ENCODE assay signal across 24 cellular contexts in the genomic region with DNA sequence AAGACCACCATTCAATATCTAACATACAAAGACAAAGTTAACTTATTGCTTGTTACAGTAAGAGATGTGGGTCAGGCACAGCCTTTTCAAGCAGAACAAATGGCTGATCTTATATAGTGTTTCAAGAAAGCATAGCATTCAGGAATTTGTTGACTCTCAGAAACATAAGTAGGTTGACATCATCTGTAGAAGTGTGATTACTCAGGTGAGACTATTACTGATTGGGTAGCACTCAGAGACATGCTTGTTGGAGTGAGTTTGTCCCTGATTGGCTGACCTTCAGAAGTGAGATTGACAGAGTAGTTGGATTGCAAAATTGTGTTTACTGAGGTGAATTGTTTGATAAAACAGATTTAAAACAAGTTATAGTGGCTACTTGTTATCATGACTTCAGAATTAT.
"Had no signal": no experiment of that assay in that cellular context is flagged by ENCODE, and none has a peak within 500 bp of the region (broad histone marks: within the 10 kb centered on the region; RNA-seq: fewer than 3 reads in every experiment).

No MANE protein-coding gene starts in this region.

- DNase-seq: activated CD4-positive, alpha-beta T cell treated with anti-CD3 and anti-CD28 coated beads, Interleukin-2, amount 10 ng/mL, durations not matched to agents 24 days and 14 days; activated CD4-positive, alpha-beta T cell treated with anti-CD3 and anti-CD28 coated beads, Interleukin-2, amount 50 U/mL, for 4 hours; activated CD8-positive, alpha-beta T cell treated with anti-CD3 and anti-CD28 coated beads for 36 hours; activated gamma-delta T cell; activated naive CD4-positive, alpha-beta T cell treated with Interleukin-2 at 50 U/mL for 16 hours; activated naive CD8-positive, alpha-beta T cell treated with anti-CD3 and anti-CD28 coated beads, Interleukin-2, amount 10 ng/mL, durations not matched to agents 7 days and 5 days; activated T-cell treated with anti-CD3 and anti-CD28 coated beads, Interleukin-2, amount 50 U/mL, for 24 hours; amygdala; NCI-H1092 treated with DMSO at 0.1 percent for 48 hours; NCI-H1417; NCI-H146; NCI-H187; NCI-H2029 treated with DMSO at 0.1 percent for 48 hours; NCI-H2107; NCI-H226; NCI-H446 treated with DMSO at 0.1 percent for 48 hours; NCI-H526; NCI-H748 treated with DMSO at 0.1 percent for 48 hours; NK-92 treated with Interleukin-12 subunit alpha and Interleukin-12 subunit beta, amount 100 ng/mL, for 24 hours; PC-3; Peyer's patch; RPMI8226; SHP77 treated with DMSO at 0.1 percent for 48 hours; SK-N-SH had no signal

- ATAC-seq: activated CD8-positive, alpha-beta T cell treated with anti-CD3 and anti-CD28 coated beads for 36 hours; PC-3 had no signal
